In the genomic region with DNA sequence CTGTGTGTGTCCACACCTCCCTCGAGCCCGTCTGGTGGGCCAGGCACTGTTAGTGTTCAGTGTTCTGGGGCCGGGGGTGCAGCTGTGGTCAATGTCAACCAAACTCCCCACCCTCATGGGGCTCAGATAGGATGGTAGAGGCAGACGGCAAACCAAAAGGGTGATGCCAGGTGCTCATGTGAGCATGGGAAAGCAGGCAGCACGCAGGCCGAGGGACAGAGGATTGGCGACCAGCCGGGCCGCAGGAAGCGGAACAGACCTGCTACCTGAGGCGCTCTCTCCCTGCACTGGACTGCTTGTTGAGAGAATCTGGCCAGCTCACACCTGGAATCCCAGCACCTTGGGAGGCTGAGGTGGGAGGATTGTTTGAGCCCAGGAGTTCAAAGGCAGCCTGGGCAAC, we compare ENCODE assay signal across 22 cellular contexts. TPM values are rescaled to one million over a fixed set of nuclear protein-coding genes. Genes with fewer than 3 reads are reported as not detected.
"Had no signal": no experiment of that assay in that cellular context is flagged by ENCODE, and none has a peak within 500 bp of the region (broad histone marks: within the 10 kb centered on the region; RNA-seq: fewer than 3 reads in every experiment).

No MANE protein-coding gene starts in this region.

- H3K36me3 Mint-ChIP-seq: activated naive CD8-positive, alpha-beta T cell had no signal

- H3K27me3 ChIP-seq: ascending aorta, breast epithelium, MG63 had no signal

- H3K4me1 ChIP-seq: ascending aorta, breast epithelium had no signal

- H3K4me3 Mint-ChIP-seq: activated CD4-positive, alpha-beta T cell treated with anti-CD3 and anti-CD28 coated beads, Interleukin-2, amount 10 ng/mL, durations not matched to agents 24 days and 14 days; activated CD8-positive, alpha-beta T cell treated with anti-CD3 and anti-CD28 coated beads for 36 hours; activated naive CD4-positive, alpha-beta T cell treated with anti-CD3 and anti-CD28 coated beads, Interleukin-2, amount 10 ng/mL, durations not matched to agents 7 days and 5 days; activated naive CD8-positive, alpha-beta T cell; activated T-helper 1 cell treated with anti-CD3 and anti-CD28 coated beads, Interleukin-12 subunit alpha, Interleukin-12 subunit beta, Interleukin-2, Interleukin-4 antibody, amounts not matched to agents 30 ng/mL and 10 ng/mL and 1 ng/mL, durations not matched to agents 14 hours and 24 hours and 36 hours had no signal

- H3K27ac Mint-ChIP-seq: activated CD4-positive, alpha-beta T cell treated with anti-CD3 and anti-CD28 coated beads, Interleukin-2, amount 10 ng/mL, durations not matched to agents 24 days and 14 days; activated CD8-positive, alpha-beta T cell treated with anti-CD3 and anti-CD28 coated beads for 36 hours; activated naive CD4-positive, alpha-beta T cell treated with anti-CD3 and anti-CD28 coated beads, Interleukin-2, amount 10 ng/mL, durations not matched to agents 7 days and 5 days; activated naive CD8-positive, alpha-beta T cell; activated T-helper 1 cell treated with anti-CD3 and anti-CD28 coated beads, Interleukin-12 subunit alpha, Interleukin-12 subunit beta, Interleukin-2, Interleukin-4 antibody, amounts not matched to agents 30 ng/mL and 10 ng/mL and 1 ng/mL, durations not matched to agents 14 hours and 24 hours and 36 hours had no signal

- DNase-seq: activated CD4-positive, alpha-beta T cell treated with anti-CD3 and anti-CD28 coated beads, Interleukin-2, amount 10 ng/mL, durations not matched to agents 24 days and 14 days; activated CD4-positive, alpha-beta T cell treated with anti-CD3 and anti-CD28 coated beads, Interleukin-2, amount 50 U/mL, for 4 hours; activated CD8-positive, alpha-beta T cell treated with anti-CD3 and anti-CD28 coated beads for 36 hours; activated effector memory CD4-positive, alpha-beta T cell treated with Interleukin-2 at 50 U/mL for 16 hours; activated naive CD4-positive, alpha-beta T cell treated with anti-CD3 and anti-CD28 coated beads, Interleukin-2, amount 10 ng/mL, durations not matched to agents 7 days and 5 days; activated T-cell treated with anti-CD3 and anti-CD28 coated beads, Interleukin-2, amount 50 U/mL, for 1 hour; Kasumi-1; KBM-7; MG63; NCI-H1436 treated with DMSO at 0.1 percent for 48 hours; NCI-H524 treated with DMSO at 0.1 percent for 48 hours; SW 1271; T-helper 1 cell; T-helper 2 cell; T1000 had no signal

- H3K4me3 ChIP-seq: ascending aorta, breast epithelium, MG63 had no signal

- H3K27me3 Mint-ChIP-seq: activated CD4-positive, alpha-beta T cell treated with anti-CD3 and anti-CD28 coated beads, Interleukin-2, amount 10 ng/mL, durations not matched to agents 24 days and 14 days; activated CD8-positive, alpha-beta T cell treated with anti-CD3 and anti-CD28 coated beads for 36 hours; activated naive CD4-positive, alpha-beta T cell treated with anti-CD3 and anti-CD28 coated beads, Interleukin-2, amount 10 ng/mL, durations not matched to agents 7 days and 5 days; activated naive CD8-positive, alpha-beta T cell had no signal

- H3K9me3 ChIP-seq: ascending aorta, breast epithelium, MG63 had no signal

- H3K9me3 Mint-ChIP-seq: activated CD4-positive, alpha-beta T cell treated with anti-CD3 and anti-CD28 coated beads, Interleukin-2, amount 10 ng/mL, durations not matched to agents 24 days and 14 days; activated CD8-positive, alpha-beta T cell treated with anti-CD3 and anti-CD28 coated beads for 36 hours; activated naive CD4-positive, alpha-beta T cell treated with anti-CD3 and anti-CD28 coated beads, Interleukin-2, amount 10 ng/mL, durations not matched to agents 7 days and 5 days; activated T-helper 1 cell treated with anti-CD3 and anti-CD28 coated beads, Interleukin-12 subunit alpha, Interleukin-12 subunit beta, Interleukin-2, Interleukin-4 antibody, amounts not matched to agents 30 ng/mL and 10 ng/mL and 1 ng/mL, durations not matched to agents 14 hours and 24 hours and 36 hours had no signal

- ATAC-seq: activated CD8-positive, alpha-beta T cell treated with anti-CD3 and anti-CD28 coated beads for 36 hours; Panc1 had no signal

- H3K27ac ChIP-seq: ascending aorta had no signal

RNA-seq across cellular contexts. Expression of a gene that starts 41.1 kb away (rescaled TPM):
- total RNA-seq: activated CD4-positive, alpha-beta T cell treated with anti-CD3 and anti-CD28 coated beads, Interleukin-2, amount 10 ng/mL, durations not matched to agents 24 days and 14 days; activated CD8-positive, alpha-beta memory T cell treated with anti-CD3 and anti-CD28 coated beads for 36 hours; activated CD8-positive, alpha-beta T cell treated with anti-CD3 and anti-CD28 coated beads for 36 hours; activated T-helper 1 cell treated with anti-CD3 and anti-CD28 coated beads, Interleukin-12 subunit alpha, Interleukin-12 subunit beta, Interleukin-2, Interleukin-4 antibody, amounts not matched to agents 30 ng/mL and 10 ng/mL and 1 ng/mL, durations not matched to agents 14 hours and 24 hours and 36 hours had no signal

RNA-seq across cellular contexts. Expression of a gene that starts 46.3 kb away (rescaled TPM):
- total RNA-seq: activated CD4-positive, alpha-beta T cell treated with anti-CD3 and anti-CD28 coated beads, Interleukin-2, amount 10 ng/mL, durations not matched to agents 24 days and 14 days; activated CD8-positive, alpha-beta memory T cell treated with anti-CD3 and anti-CD28 coated beads for 36 hours; activated T-helper 1 cell treated with anti-CD3 and anti-CD28 coated beads, Interleukin-12 subunit alpha, Interleukin-12 subunit beta, Interleukin-2, Interleukin-4 antibody, amounts not matched to agents 30 ng/mL and 10 ng/mL and 1 ng/mL, durations not matched to agents 14 hours and 24 hours and 36 hours; NCI-H460 had no signal
